ENCODE assay signal across 2 cellular contexts in the genomic region with DNA sequence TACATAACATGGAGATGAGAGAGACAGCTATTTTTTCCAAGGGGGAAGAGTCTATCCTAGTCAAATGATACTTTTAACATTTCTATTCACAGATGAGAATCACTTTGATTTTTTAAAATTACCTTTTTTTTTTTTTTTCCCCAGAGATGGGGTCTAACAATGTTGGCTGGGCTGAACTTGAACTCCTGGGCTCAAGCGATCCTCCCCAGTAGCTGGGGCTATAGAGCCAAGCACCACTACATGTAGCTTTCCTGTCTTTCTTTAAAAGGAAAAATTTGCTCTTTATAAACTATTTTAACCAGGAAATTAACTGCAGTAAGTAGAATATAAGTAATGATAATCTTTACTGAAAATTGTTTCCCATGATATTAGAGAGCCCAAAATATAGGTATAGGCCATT.
TF ChIP-seq lines count a peak whose summit lies in the region.

No MANE protein-coding gene starts in this region.

TF ChIP-seq in SK-N-SH, 30 proteins besides CTCF, POLR2A, EP300 and RAD21:
- TF ChIP-seq FOXJ3 (CRISPR knock-in tag; IDR thresholded peaks at IDR 0.05) (no peak), NRF1 (IDR thresholded peaks at IDR 0.05; ENCODE audit: low read depth, low read length) (no peak), FOSL2 (IDR thresholded peaks at IDR 0.05; ENCODE audit: borderline replicate concordance, low read depth) (no peak), TCF12 (IDR thresholded peaks at IDR 0.05) (no peak), FOXM1 (IDR thresholded peaks at IDR 0.05; ENCODE audit: low read depth) (no peak), TEAD4 (IDR thresholded peaks at IDR 0.05; ENCODE audit: borderline replicate concordance, insufficient read depth) (no peak), GATA2 (CRISPR knock-in tag; IDR thresholded peaks at IDR 0.05) (no peak), SMC3 (IDR thresholded peaks at IDR 0.05; ENCODE audit: low read depth, low read length) (no peak), REST (IDR thresholded peaks at IDR 0.05; ENCODE audit: low read depth, low read length) (no peak), MXI1 (IDR thresholded peaks at IDR 0.05; ENCODE audit: low read depth, low read length) (no peak), CHD2 (IDR thresholded peaks at IDR 0.05; ENCODE audit: low read length, partially characterized antibody) (no peak), NFIC (IDR thresholded peaks at IDR 0.05; ENCODE audit: borderline replicate concordance) (no peak), RXRA (IDR thresholded peaks at IDR 0.05; ENCODE audit: borderline replicate concordance, low read depth) (no peak)
- TF ChIP-seq, protein P1, sequence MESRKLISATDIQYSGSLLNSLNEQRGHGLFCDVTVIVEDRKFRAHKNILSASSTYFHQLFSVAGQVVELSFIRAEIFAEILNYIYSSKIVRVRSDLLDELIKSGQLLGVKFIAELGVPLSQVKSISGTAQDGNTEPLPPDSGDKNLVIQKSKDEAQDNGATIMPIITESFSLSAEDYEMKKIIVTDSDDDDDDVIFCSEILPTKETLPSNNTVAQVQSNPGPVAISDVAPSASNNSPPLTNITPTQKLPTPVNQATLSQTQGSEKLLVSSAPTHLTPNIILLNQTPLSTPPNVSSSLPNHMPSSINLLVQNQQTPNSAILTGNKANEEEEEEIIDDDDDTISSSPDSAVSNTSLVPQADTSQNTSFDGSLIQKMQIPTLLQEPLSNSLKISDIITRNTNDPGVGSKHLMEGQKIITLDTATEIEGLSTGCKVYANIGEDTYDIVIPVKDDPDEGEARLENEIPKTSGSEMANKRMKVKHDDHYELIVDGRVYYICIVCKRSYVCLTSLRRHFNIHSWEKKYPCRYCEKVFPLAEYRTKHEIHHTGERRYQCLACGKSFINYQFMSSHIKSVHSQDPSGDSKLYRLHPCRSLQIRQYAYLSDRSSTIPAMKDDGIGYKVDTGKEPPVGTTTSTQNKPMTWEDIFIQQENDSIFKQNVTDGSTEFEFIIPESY (IDR thresholded peaks at IDR 0.05; ENCODE audit: borderline replicate concordance, low read depth) = no peak
- TF ChIP-seq, protein P2, sequence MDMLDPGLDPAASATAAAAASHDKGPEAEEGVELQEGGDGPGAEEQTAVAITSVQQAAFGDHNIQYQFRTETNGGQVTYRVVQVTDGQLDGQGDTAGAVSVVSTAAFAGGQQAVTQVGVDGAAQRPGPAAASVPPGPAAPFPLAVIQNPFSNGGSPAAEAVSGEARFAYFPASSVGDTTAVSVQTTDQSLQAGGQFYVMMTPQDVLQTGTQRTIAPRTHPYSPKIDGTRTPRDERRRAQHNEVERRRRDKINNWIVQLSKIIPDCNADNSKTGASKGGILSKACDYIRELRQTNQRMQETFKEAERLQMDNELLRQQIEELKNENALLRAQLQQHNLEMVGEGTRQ (IDR thresholded peaks at IDR 0.05; ENCODE audit: borderline replicate concordance, low read depth, low read length) = no peak

TF ChIP-seq in SK-N-SH treated with all-trans-retinoic acid at 6 μM for 48 hours, 23 proteins besides CTCF, POLR2A, EP300 and RAD21:
- TF ChIP-seq, protein P3, sequence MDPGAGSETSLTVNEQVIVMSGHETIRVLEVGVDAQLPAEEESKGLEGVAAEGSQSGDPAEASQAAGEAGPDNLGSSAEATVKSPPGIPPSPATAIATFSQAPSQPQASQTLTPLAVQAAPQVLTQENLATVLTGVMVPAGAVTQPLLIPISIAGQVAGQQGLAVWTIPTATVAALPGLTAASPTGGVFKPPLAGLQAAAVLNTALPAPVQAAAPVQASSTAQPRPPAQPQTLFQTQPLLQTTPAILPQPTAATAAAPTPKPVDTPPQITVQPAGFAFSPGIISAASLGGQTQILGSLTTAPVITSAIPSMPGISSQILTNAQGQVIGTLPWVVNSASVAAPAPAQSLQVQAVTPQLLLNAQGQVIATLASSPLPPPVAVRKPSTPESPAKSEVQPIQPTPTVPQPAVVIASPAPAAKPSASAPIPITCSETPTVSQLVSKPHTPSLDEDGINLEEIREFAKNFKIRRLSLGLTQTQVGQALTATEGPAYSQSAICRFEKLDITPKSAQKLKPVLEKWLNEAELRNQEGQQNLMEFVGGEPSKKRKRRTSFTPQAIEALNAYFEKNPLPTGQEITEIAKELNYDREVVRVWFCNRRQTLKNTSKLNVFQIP (CRISPR knock-in tag; IDR thresholded peaks at IDR 0.05; ENCODE audit: borderline replicate concordance, low read depth) = no peak
- no peak for TF ChIP-seq TOX (CRISPR knock-in tag; IDR thresholded peaks at IDR 0.05; ENCODE audit: borderline replicate concordance)
TF ChIP-seq in SK-N-SH treated with all-trans-retinoic acid at 6 μM for 48 hours: peak in this region for 0.
